8 cellular contexts compared by ENCODE assay signal in the genomic region with DNA sequence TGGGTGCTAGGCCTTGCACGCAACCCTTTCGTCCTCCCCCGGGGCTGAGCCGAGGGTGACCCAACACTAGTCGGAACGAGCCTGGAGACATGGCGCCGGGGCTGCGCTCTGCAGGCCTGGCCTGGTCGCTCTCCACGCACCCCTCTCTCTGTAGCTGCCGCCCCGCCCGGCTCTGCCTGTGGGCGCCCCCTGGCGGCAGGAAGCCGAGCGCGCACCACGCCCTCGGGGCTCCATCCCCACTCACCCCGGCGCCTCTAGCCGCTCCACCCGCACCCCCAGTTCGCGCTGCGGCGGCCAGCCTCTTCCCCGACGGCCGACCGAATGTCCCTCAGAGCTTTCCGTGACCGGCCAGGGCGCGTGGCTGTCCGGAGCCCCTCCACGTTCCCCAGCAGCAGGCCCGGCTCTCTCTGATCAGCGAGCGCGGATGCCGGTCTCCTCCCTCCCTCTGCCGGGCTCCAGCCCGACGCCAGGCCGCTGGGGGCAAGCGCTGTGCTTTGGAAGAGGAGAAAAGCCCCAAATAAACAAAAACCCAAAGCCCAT. TPM values are rescaled to one million over a fixed set of nuclear protein-coding genes. Genes with fewer than 3 reads are reported as not detected.
DNase-seq lines count a peak whose midpoint lies in the region; ATAC-seq and TF ChIP-seq lines count a peak whose summit lies in the region.

No MANE protein-coding gene starts in this region.

- H3K4me1 Mint-ChIP-seq in CD8-positive, alpha-beta T cell (ENCODE audit: low read depth) = peaks cover 33% of the 10 kb centered on the region
- peaks cover 33% of the 10 kb centered on the region for H3K4me1 Mint-ChIP-seq in activated naive CD8-positive, alpha-beta T cell (ENCODE audit: low read depth)
- H3K4me1 Mint-ChIP-seq in progenitor cell of endocrine pancreas (ENCODE audit: low read depth) = peaks cover 2% of the 10 kb centered on the region

- 1% methylated on average over 10 of the region's 49 CpGs for WGBS in SK-N-SH (ENCODE audit: low lambda C conversion rate)
- 1 to 3% (median 2%) methylated on average over 45 to 49 of the region's 49 CpGs for WGBS in heart left ventricle, 4 donors

- no peaks in the 10 kb centered on the region for H3K79me2 ChIP-seq in SK-N-SH (ENCODE audit: insufficient read depth)

- H3K9me3 ChIP-seq in CD8-positive, alpha-beta T cell (ENCODE audit: low read length) = no peaks in the 10 kb centered on the region
- H3K9me3 ChIP-seq in SK-N-SH (no peaks in the 10 kb centered on the region), heart left ventricle (no peaks in the 10 kb centered on the region)

- no peak for TF ChIP-seq EP300 in SK-N-SH (IDR thresholded peaks at IDR 0.05; ENCODE audit: borderline replicate concordance in 1 of 2, low read depth in 1 of 2, low read length in 1 of 2)

- H2AFZ ChIP-seq in SK-N-SH (ENCODE audit: low read depth) = peak overlapping the region; percentile 56; the same call in 1 of the 2 replicates

- peaks cover 54% of the 10 kb centered on the region for H3K27me3 ChIP-seq in CD8-positive, alpha-beta T cell (ENCODE audit: insufficient read depth, low read length)
- H3K27me3 ChIP-seq in SK-N-SH (ENCODE audit: insufficient read depth) = peaks cover 85% of the 10 kb centered on the region
- H3K27me3 ChIP-seq in heart left ventricle = peaks cover 70 to 100% (median 98%) of the 10 kb centered on the region in 9 donors

- H3K9ac ChIP-seq in SK-N-SH = no peak overlapping the region

- H3K9me3 Mint-ChIP-seq in CD8-positive, alpha-beta T cell = no peaks in the 10 kb centered on the region
- H3K9me3 Mint-ChIP-seq in activated naive CD8-positive, alpha-beta T cell (ENCODE audit: low read depth) = no peaks in the 10 kb centered on the region
- H3K9me3 Mint-ChIP-seq in progenitor cell of endocrine pancreas (ENCODE audit: low read depth) = no peaks in the 10 kb centered on the region

- peaks cover 63% of the 10 kb centered on the region for H3K27me3 Mint-ChIP-seq in CD8-positive, alpha-beta T cell (ENCODE audit: low read depth)
- H3K27me3 Mint-ChIP-seq in activated naive CD8-positive, alpha-beta T cell = peaks cover 52% of the 10 kb centered on the region
- H3K27me3 Mint-ChIP-seq in progenitor cell of endocrine pancreas = peaks cover 96% of the 10 kb centered on the region

- CTCF ChIA-PET in CD8-positive, alpha-beta T cell (lab: Charles Lee) = interaction anchor here (0.8 to 6.5 kb wide), 16 partner anchors 7 to 372 kb away, joined by 3 to 34 read pairs (median 4); no protein-coding TSS in a partner anchor
- CTCF ChIA-PET in SK-N-SH (lab: Yijun Ruan, JAX) = interaction anchor here (0.6 to 11.1 kb wide), 59 partner anchors 8 to 568 kb away, joined by 3 to 265 read pairs (median 5); a partner anchor contains a TSS

- no peaks in the 10 kb centered on the region for H3K36me3 ChIP-seq in CD8-positive, alpha-beta T cell (ENCODE audit: insufficient read depth, low read length)
- H3K36me3 ChIP-seq in SK-N-SH (replicated peaks in 1 of 2; ENCODE audit: control insufficient read depth in 1 of 2, insufficient read depth in 2 of 2, low read length in 1 of 2) = no peaks in the 10 kb centered on the region
- no peaks in the 10 kb centered on the region for H3K36me3 ChIP-seq in heart left ventricle

- peak overlapping the region; percentile 69 for H3K4me3 Mint-ChIP-seq in CD8-positive, alpha-beta T cell
- H3K4me3 Mint-ChIP-seq in activated naive CD8-positive, alpha-beta T cell = peak overlapping the region; percentile 69
- H3K4me3 Mint-ChIP-seq in progenitor cell of endocrine pancreas (ENCODE audit: low read depth) = peak overlapping the region; percentile 60

- H4K20me1 ChIP-seq in SK-N-SH (ENCODE audit: insufficient read depth) = no peaks in the 10 kb centered on the region

- peak overlapping the region; percentile 57; the same call in 1 of the 2 replicates for H3K4me2 ChIP-seq in SK-N-SH

- no peaks in the 10 kb centered on the region for H3F3A ChIP-seq in SK-N-SH (replicated peaks; ENCODE audit: insufficient read depth)

- peak; percentile 92 for ATAC-seq in CD8-positive, alpha-beta T cell
- peak; percentile 87 for ATAC-seq in GM19438 (IDR thresholded peaks at IDR 0.05; ENCODE audit: low read depth, unreplicated experiment)
- peak; percentile 95 for ATAC-seq in HG03520 (IDR thresholded peaks at IDR 0.05; ENCODE audit: unreplicated experiment)
- ATAC-seq in heart left ventricle = peak; percentile 58 to 95 (median 86)

- no peak for TF ChIP-seq POLR2A in heart left ventricle (IDR thresholded peaks at IDR 0.05)

- H3K4me3 ChIP-seq in CD8-positive, alpha-beta T cell (ENCODE audit: low read depth, low read length) = no peak overlapping the region
- H3K4me3 ChIP-seq in SK-N-SH (ENCODE audit: low read depth in 2 of 2, low read length in 1 of 2) (peak overlapping the region; percentile 28 to 37), heart left ventricle (peak overlapping the region in 9 of 12 donors; percentile 0 to 28 (median 11))

- peak; percentile 57 for TF ChIP-seq RAD21 in SK-N-SH (IDR thresholded peaks at IDR 0.05; ENCODE audit: low read length)

- H3K4me1 ChIP-seq in CD8-positive, alpha-beta T cell (ENCODE audit: insufficient read depth, low read length) = peaks cover 33% of the 10 kb centered on the region
- H3K4me1 ChIP-seq in SK-N-SH (ENCODE audit: control insufficient read depth in 1 of 2, insufficient read depth in 2 of 2, low read depth in 1 of 2, low read length in 1 of 2) = peaks cover 0 to 9% of the 10 kb centered on the region in 2 experiments; a peak in 1 of 4 replicates
- H3K4me1 ChIP-seq in heart left ventricle = peaks cover 0 to 38% (median 18%) of the 10 kb centered on the region in 12 donors

- no peak overlapping the region for H3K27ac Mint-ChIP-seq in CD8-positive, alpha-beta T cell
- H3K27ac Mint-ChIP-seq in activated naive CD8-positive, alpha-beta T cell = no peak overlapping the region
- no peak overlapping the region for H3K27ac Mint-ChIP-seq in progenitor cell of endocrine pancreas

- POLR2A ChIA-PET in CD8-positive, alpha-beta T cell (lab: Charles Lee) = no interaction called here
- POLR2A ChIA-PET in SK-N-SH (lab: Yijun Ruan, JAX) = no interaction called here

- no peak overlapping the region for H3K27ac ChIP-seq in CD8-positive, alpha-beta T cell (ENCODE audit: low read depth, low read length)
- H3K27ac ChIP-seq in SK-N-SH (ENCODE audit: low read depth in 2 of 2, low read length in 1 of 2) = no peak overlapping the region
- H3K27ac ChIP-seq in heart left ventricle = no peak overlapping the region

- H3K9me2 ChIP-seq in SK-N-SH = no peaks in the 10 kb centered on the region

- peak; percentile 34 to 77 (median 57) for DNase-seq in CD8-positive, alpha-beta T cell
- DNase-seq in SK-N-SH = peak; percentile 96
- peak; percentile 38 to 84 (median 55) for DNase-seq in heart left ventricle
- peak; percentile 75 for DNase-seq in progenitor cell of endocrine pancreas (ENCODE audit: low spot score, unreplicated experiment)
- DNase-seq in NCI-H1417 treated with DMSO at 0.1 percent for 48 hours (lab: John Stamatoyannopoulos, UW) = no peak

- intact Hi-C loops in CD8-positive, alpha-beta T cell (cut with DNase I, micrococcal nuclease) = no loop called here
- intact Hi-C loops in heart left ventricle (cut with DNase I) = loop anchor here in 1 of 10 donors (10.0 kb wide), 1 partner anchor 483 kb away; no protein-coding TSS in a partner anchor

- peak; percentile 73 for TF ChIP-seq CTCF in CD8-positive, alpha-beta T cell (IDR thresholded peaks at IDR 0.05)
- peak; percentile 82 for TF ChIP-seq CTCF in SK-N-SH (IDR thresholded peaks at IDR 0.05)
- peak; percentile 58 to 90 (median 77) for TF ChIP-seq CTCF in heart left ventricle (IDR thresholded peaks at IDR 0.05)
- TF ChIP-seq CTCF in progenitor cell of endocrine pancreas (IDR thresholded peaks at IDR 0.05; ENCODE audit: unreplicated experiment) = peak; percentile 98

- H3K36me3 Mint-ChIP-seq in CD8-positive, alpha-beta T cell = no peaks in the 10 kb centered on the region
- H3K36me3 Mint-ChIP-seq in activated naive CD8-positive, alpha-beta T cell = no peaks in the 10 kb centered on the region
- no peaks in the 10 kb centered on the region for H3K36me3 Mint-ChIP-seq in progenitor cell of endocrine pancreas (ENCODE audit: insufficient read depth)

TF ChIP-seq in SK-N-SH, 30 proteins besides CTCF, POLR2A, EP300 and RAD21:
- peak; percentile 56 for TF ChIP-seq SMC3 (IDR thresholded peaks at IDR 0.05; ENCODE audit: low read depth, low read length)
- no peak for TF ChIP-seq MEF2A (IDR thresholded peaks at IDR 0.05; ENCODE audit: borderline replicate concordance, low read depth)
- TF ChIP-seq FOXM1 (IDR thresholded peaks at IDR 0.05; ENCODE audit: low read depth) = no peak
- no peak for TF ChIP-seq EZH2phosphoT487 (IDR thresholded peaks at IDR 0.05; ENCODE audit: borderline replicate concordance, low read depth)
- TF ChIP-seq YY1 (IDR thresholded peaks at IDR 0.05; ENCODE audit: low read depth) = 0 out of 2 replicates have a peak, but pooled peaks have one; percentile 30
- TF ChIP-seq, protein P1, sequence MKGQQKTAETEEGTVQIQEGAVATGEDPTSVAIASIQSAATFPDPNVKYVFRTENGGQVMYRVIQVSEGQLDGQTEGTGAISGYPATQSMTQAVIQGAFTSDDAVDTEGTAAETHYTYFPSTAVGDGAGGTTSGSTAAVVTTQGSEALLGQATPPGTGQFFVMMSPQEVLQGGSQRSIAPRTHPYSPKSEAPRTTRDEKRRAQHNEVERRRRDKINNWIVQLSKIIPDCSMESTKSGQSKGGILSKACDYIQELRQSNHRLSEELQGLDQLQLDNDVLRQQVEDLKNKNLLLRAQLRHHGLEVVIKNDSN (IDR thresholded peaks at IDR 0.05; ENCODE audit: borderline replicate concordance, low read depth) = no peak
- TF ChIP-seq NRF1 (IDR thresholded peaks at IDR 0.05; ENCODE audit: low read depth, low read length) = peak; percentile 30; the same call in 1 of the 2 replicates
TF ChIP-seq in SK-N-SH: peak in this region for 3.

RNA-seq across cellular contexts. Expression of a gene that starts 29.1 kb away (rescaled TPM):
- total RNA-seq in CD8-positive, alpha-beta T cell = not detected
- not detected in 2 replicates for polyA plus RNA-seq in SK-N-SH (2012; rRNA removed)
- not detected in 2 replicates for polyA plus RNA-seq in SK-N-SH (2012; cell fraction: cytosol; rRNA removed)
- polyA plus RNA-seq in SK-N-SH (2012; cell fraction: nucleus; rRNA removed) = not detected in 2 replicates
- not detected for total RNA-seq in heart left ventricle
- polyA plus RNA-seq in heart left ventricle = not detected
- total RNA-seq in progenitor cell of endocrine pancreas = not detected in 2 replicates

RNA-seq across cellular contexts. Expression of a gene that starts 30.1 kb away (rescaled TPM):
- total RNA-seq in CD8-positive, alpha-beta T cell = not detected
- polyA plus RNA-seq in SK-N-SH (2012; rRNA removed) (not detected in 2 replicates), heart left ventricle (not detected)
- polyA plus RNA-seq in SK-N-SH (2012; cell fraction: cytosol; rRNA removed) = not detected in 2 replicates
- not detected in 2 replicates for polyA plus RNA-seq in SK-N-SH (2012; cell fraction: nucleus; rRNA removed)
- total RNA-seq in heart left ventricle (not detected), progenitor cell of endocrine pancreas (not detected in 2 replicates)
